Comparison of ENCODE assay signal across 27 cellular contexts in genomic region chr2:944693-945092, GRCh38. TPM values are rescaled to one million over a fixed set of nuclear protein-coding genes. Genes with fewer than 3 reads are reported as not detected.
"Had no signal": no experiment of that assay in that cellular context is flagged by ENCODE, and none has a peak within 500 bp of the region (broad histone marks: within the 10 kb centered on the region; RNA-seq: fewer than 3 reads in every experiment).

No MANE protein-coding gene starts in this region.

- FAIRE-seq: HepG2, RCC 7860 had no signal

- H3K27ac Mint-ChIP-seq: T-cell had no signal

- DNase-seq: IMR-90, Kasumi-1, MM.1S, NCI-H1092 treated with DMSO at 0.1 percent for 48 hours, NCI-H1436, NCI-H187, NCI-H2029, NCI-H2081 treated with DMSO at 0.1 percent for 48 hours, NCI-H2171, NCI-H226, NCI-H446, NCI-H510A, NCI-H524 treated with DMSO at 0.1 percent for 48 hours, NCI-H69, NCI-H774, Right ventricle myocardium superior, RPMI8226, SIG-M5, SW 1271, T-cell had no signal

- H3K9me3 ChIP-seq: SJSA1 had no signal

- ATAC-seq: HepG2, T-cell had no signal

- H3K9ac ChIP-seq: KMS-11 had no signal

- H3K27ac ChIP-seq: KMS-11, SJSA1, SK-N-MC had no signal

- H3K4me3 ChIP-seq: SJSA1, SK-N-MC had no signal

- H3K36me3 ChIP-seq: SJSA1 had no signal

- H3K4me3 Mint-ChIP-seq: T-cell had no signal

- H3K27me3 ChIP-seq: SJSA1 had no signal

- H3K4me2 ChIP-seq: KMS-11 had no signal

- H3K36me3 Mint-ChIP-seq: T-cell had no signal

RNA-seq across cellular contexts. Expression of gene SNTG2, which starts 6.0 kb away (rescaled TPM):
- total RNA-seq: HepG2, HT1080, M059J had no signal
- polyA plus RNA-seq: HepG2 had no signal
